Comparison of ENCODE assay signal across 21 cellular contexts in the genomic region with DNA sequence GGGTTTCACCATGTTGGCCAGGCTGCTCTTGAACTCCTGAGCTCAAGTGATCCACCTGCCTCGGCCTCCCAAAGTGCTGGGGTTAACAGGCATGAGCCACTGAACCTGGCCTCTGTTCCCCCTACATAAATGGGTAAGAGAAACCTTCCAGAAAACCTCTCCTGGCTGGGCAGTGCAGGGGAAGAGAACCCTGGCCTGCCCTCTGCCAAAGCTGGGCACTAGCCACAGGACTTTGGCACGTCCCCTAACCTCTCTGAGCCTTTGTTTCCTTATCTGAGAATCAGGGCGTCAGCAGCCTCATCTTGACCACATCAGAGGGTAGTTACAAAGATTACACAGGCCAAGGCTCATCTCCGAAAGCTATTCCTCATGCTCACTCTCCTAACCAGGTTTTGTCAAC. TPM values are rescaled to one million over a fixed set of nuclear protein-coding genes. Genes with fewer than 3 reads are reported as not detected.
DNase-seq lines count a peak whose midpoint lies in the region; ATAC-seq and TF ChIP-seq lines count a peak whose summit lies in the region.
"Had no signal": no experiment of that assay in that cellular context is flagged by ENCODE, and none has a peak within 500 bp of the region (broad histone marks: within the 10 kb centered on the region; RNA-seq: fewer than 3 reads in every experiment).

No MANE protein-coding gene starts in this region.

- no peak overlapping the region for H3K9ac ChIP-seq in smooth muscle cell (ENCODE audit: low read depth)
- H3K9ac ChIP-seq: BLaER1 had no signal

- peaks cover 34% of the 10 kb centered on the region for H3K27me3 Mint-ChIP-seq in CD8-positive, alpha-beta T cell (ENCODE audit: low read depth)

- intact Hi-C loops in CD8-positive, alpha-beta T cell (cut with DNase I, micrococcal nuclease), result no loop called here

- H3K27ac ChIP-seq in skin epidermis (peak overlapping the region in 2 of 21 experiments; percentile 29 to 71), smooth muscle cell (ENCODE audit: low read depth) (no peak overlapping the region)
- no peak overlapping the region for H3K27ac ChIP-seq in CD8-positive, alpha-beta T cell (ENCODE audit: low read depth, low read length)
- H3K27ac ChIP-seq: BLaER1 had no signal

- WGBS in smooth muscle cell (ENCODE audit: low lambda C conversion rate), result 92% methylated on average over 4 of the region's 4 CpGs

- H3K27ac Mint-ChIP-seq in CD8-positive, alpha-beta T cell, result no peak overlapping the region

- H3F3A ChIP-seq in smooth muscle cell (ENCODE audit: low read depth), result no peaks in the 10 kb centered on the region

- DNase-seq in SW480 (ENCODE audit: low spot score), result peak; percentile 53
- DNase-seq in epithelial cell of esophagus (ENCODE audit: low read depth), result no peak
- DNase-seq in smooth muscle cell (lab: John Stamatoyannopoulos, UW; ENCODE audit: unreplicated experiment), result no peak
- DNase-seq in NOMO-1 (lab: John Stamatoyannopoulos, UW; ENCODE audit: unreplicated experiment in 2 of 2), result no peak
- DNase-seq in CD8-positive, alpha-beta T cell, result no peak
- no peak for DNase-seq in occipital lobe (lab: John Stamatoyannopoulos, UW)
- DNase-seq: 8988T; ACHN; BE2C; C1 segment of cervical spinal cord; Caco-2; Calu3; CD4-positive, alpha-beta memory T cell; CD4-positive, CD25-positive, alpha-beta regulatory T cell; DMS79 treated with DMSO at 0.1 percent for 48 hours; GF-D8 had no signal

- CTCF ChIA-PET in CD8-positive, alpha-beta T cell (lab: Charles Lee), result interaction anchor here (0.9 to 1.4 kb wide), 2 partner anchors 16 to 23 kb away, joined by 5 to 7 read pairs; no protein-coding TSS in a partner anchor

- POLR2A ChIA-PET in CD8-positive, alpha-beta T cell (lab: Charles Lee), result no interaction called here

- no peaks in the 10 kb centered on the region for H3K79me2 ChIP-seq in smooth muscle cell (ENCODE audit: low read depth)

- no peaks in the 10 kb centered on the region for H3K4me1 Mint-ChIP-seq in CD8-positive, alpha-beta T cell (ENCODE audit: low read depth)
- H3K4me1 Mint-ChIP-seq: CD14-positive monocyte; CD4-positive, alpha-beta memory T cell; CD4-positive, CD25-positive, alpha-beta regulatory T cell had no signal

- H3K9me3 ChIP-seq in smooth muscle cell (replicated peaks; ENCODE audit: low read depth), result no peaks in the 10 kb centered on the region
- H3K9me3 ChIP-seq in CD8-positive, alpha-beta T cell (ENCODE audit: low read length), result no peaks in the 10 kb centered on the region
- H3K9me3 ChIP-seq: BE2C, BLaER1, Caco-2 had no signal

- H3K4me3 Mint-ChIP-seq in CD8-positive, alpha-beta T cell, result no peak overlapping the region
- H3K4me3 Mint-ChIP-seq: CD14-positive monocyte; CD4-positive, alpha-beta memory T cell; CD4-positive, CD25-positive, alpha-beta regulatory T cell had no signal

- H3K27me3 ChIP-seq in smooth muscle cell (ENCODE audit: low read depth), result peaks cover 6% of the 10 kb centered on the region
- no peaks in the 10 kb centered on the region for H3K27me3 ChIP-seq in CD8-positive, alpha-beta T cell (ENCODE audit: insufficient read depth, low read length)
- H3K27me3 ChIP-seq: BLaER1 had no signal

- ATAC-seq in CD8-positive, alpha-beta T cell, result no peak

- no peak overlapping the region for H3K4me2 ChIP-seq in smooth muscle cell
- H3K4me2 ChIP-seq: BLaER1 had no signal

- H3K36me3 Mint-ChIP-seq in CD8-positive, alpha-beta T cell, result no peaks in the 10 kb centered on the region
- H3K36me3 Mint-ChIP-seq: CD14-positive monocyte; CD4-positive, alpha-beta memory T cell; CD4-positive, CD25-positive, alpha-beta regulatory T cell had no signal

- no peak overlapping the region for H2AFZ ChIP-seq in smooth muscle cell (ENCODE audit: low read depth)

- H3K9me3 Mint-ChIP-seq in CD8-positive, alpha-beta T cell, result no peaks in the 10 kb centered on the region
- H3K9me3 Mint-ChIP-seq: CD14-positive monocyte; CD4-positive, alpha-beta memory T cell; CD4-positive, CD25-positive, alpha-beta regulatory T cell had no signal

- peak overlapping the region; percentile 46 for H3K4me3 ChIP-seq in epithelial cell of esophagus (ENCODE audit: low read length)
- H3K4me3 ChIP-seq in skin epidermis, result peak overlapping the region in 5 of 7 experiments; percentile 4 to 30 (median 24)
- no peak overlapping the region for H3K4me3 ChIP-seq in smooth muscle cell
- H3K4me3 ChIP-seq in CD8-positive, alpha-beta T cell (ENCODE audit: low read depth, low read length), result no peak overlapping the region
- H3K4me3 ChIP-seq: BLaER1 had no signal

- H3K4me1 ChIP-seq in smooth muscle cell (ENCODE audit: low read depth), result no peaks in the 10 kb centered on the region
- H3K4me1 ChIP-seq in CD8-positive, alpha-beta T cell (ENCODE audit: insufficient read depth, low read length), result no peaks in the 10 kb centered on the region
- H3K4me1 ChIP-seq: BE2C, Caco-2 had no signal

- H4K20me1 ChIP-seq in smooth muscle cell (ENCODE audit: low read depth), result no peaks in the 10 kb centered on the region
- H4K20me1 ChIP-seq: BLaER1 had no signal

- H3K36me3 ChIP-seq in smooth muscle cell (ENCODE audit: low read depth), result no peaks in the 10 kb centered on the region
- no peaks in the 10 kb centered on the region for H3K36me3 ChIP-seq in CD8-positive, alpha-beta T cell (ENCODE audit: insufficient read depth, low read length)
- H3K36me3 ChIP-seq: BE2C, BLaER1 had no signal

- TF ChIP-seq CTCF in epithelial cell of esophagus (IDR thresholded peaks at IDR 0.05; ENCODE audit: insufficient read depth, low read depth, low read length, missing control alignments), result no peak
- TF ChIP-seq CTCF in smooth muscle cell (IDR thresholded peaks at IDR 0.05; ENCODE audit: borderline replicate concordance, insufficient read depth, poor library complexity, severe bottlenecking), result no peak
- TF ChIP-seq CTCF in CD8-positive, alpha-beta T cell (IDR thresholded peaks at IDR 0.05), result no peak

RNA-seq across cellular contexts. Expression of gene SBSN, which starts 2.2 kb away (rescaled TPM):
- 14.9 and 19.8 TPM in 2 replicates for total RNA-seq in smooth muscle cell
- 4.9 and 11.7 TPM in 2 replicates for polyA plus RNA-seq in smooth muscle cell
- total RNA-seq in CD8-positive, alpha-beta T cell, result not detected
- not detected for total RNA-seq in occipital lobe
- total RNA-seq: A673; Caco-2; Calu3; CD4-positive, alpha-beta memory T cell; CD4-positive, CD25-positive, alpha-beta regulatory T cell had no signal
- polyA plus RNA-seq: CD14-positive monocyte; CD4-positive, alpha-beta memory T cell; CD4-positive, CD25-positive, alpha-beta regulatory T cell had no signal

RNA-seq across cellular contexts. Expression of gene GAPDHS, which starts 7.4 kb away (rescaled TPM):
- not detected in 2 replicates for total RNA-seq in smooth muscle cell
- 0.16 TPM in 1 of 2 replicates, not detected in the other for polyA plus RNA-seq in smooth muscle cell
- not detected for total RNA-seq in CD8-positive, alpha-beta T cell
- total RNA-seq in occipital lobe, result not detected
- total RNA-seq: A673; Caco-2; Calu3; CD4-positive, alpha-beta memory T cell; CD4-positive, CD25-positive, alpha-beta regulatory T cell had no signal
- polyA plus RNA-seq: AG04450; CD14-positive monocyte; CD4-positive, alpha-beta memory T cell; CD4-positive, CD25-positive, alpha-beta regulatory T cell had no signal

RNA-seq across cellular contexts. Expression of gene DMKN, which starts 12.4 kb away (rescaled TPM):
- total RNA-seq in smooth muscle cell, result 46.5 and 132 TPM in 2 replicates
- polyA plus RNA-seq in smooth muscle cell, result 31.2 and 75.4 TPM in 2 replicates
- total RNA-seq in CD8-positive, alpha-beta T cell, result 1 to 10 TPM; 1.5 to 1.9 TPM
- 0.94 TPM for total RNA-seq in occipital lobe
- total RNA-seq: A673; CD4-positive, CD25-positive, alpha-beta regulatory T cell had no signal
- polyA plus RNA-seq: CD14-positive monocyte had no signal

RNA-seq across cellular contexts. Expression of gene TMEM147, which starts 19.6 kb away (rescaled TPM):
- total RNA-seq in smooth muscle cell (128 and 168 TPM in 2 replicates), occipital lobe (37.4 TPM)
- polyA plus RNA-seq in smooth muscle cell, result 291 and 293 TPM in 2 replicates
- total RNA-seq in CD8-positive, alpha-beta T cell, result 10 to 100 TPM; 22.3 to 27.2 TPM

RNA-seq across cellular contexts. Expression of gene KRTDAP, which starts 35.6 kb away (rescaled TPM):
- 203 and 298 TPM in 2 replicates for total RNA-seq in smooth muscle cell
- polyA plus RNA-seq in smooth muscle cell, result 41.7 and 68.3 TPM in 2 replicates
- not detected for total RNA-seq in CD8-positive, alpha-beta T cell
- total RNA-seq in occipital lobe, result not detected
- total RNA-seq: A673; Caco-2; Calu3; CD4-positive, alpha-beta memory T cell; CD4-positive, CD25-positive, alpha-beta regulatory T cell had no signal
- polyA plus RNA-seq: AG04450; CD14-positive monocyte; CD4-positive, alpha-beta memory T cell; CD4-positive, CD25-positive, alpha-beta regulatory T cell had no signal

Comparison
In these comparisons a context has a peak if more than half of its experiments do, and no peak if none do; other contexts are left out.
1. H3K4me3 ChIP-seq: peak in epithelial cell of esophagus (single experiment) and skin epidermis (5 of 7); none in smooth muscle cell (single experiment) and CD8-positive, alpha-beta T cell (single experiment).
2. RNA of gene SBSN, which starts 2.2 kb away (total RNA-seq): 14.9 to 19.8 TPM in smooth muscle cell; not detected in CD8-positive, alpha-beta T cell and not detected in occipital lobe (single experiment); every median in the first group is over 10 times any median in the second.
3. RNA of gene DMKN, which starts 12.4 kb away (total RNA-seq): 46.5 to 132 TPM in smooth muscle cell; 1.5 to 1.9 TPM in CD8-positive, alpha-beta T cell and 0.94 TPM in occipital lobe (single experiment); every median in the first group is over 10 times any median in the second.